In genomic region chr9:19451240-19452087, GRCh38 we compare ENCODE assay signal across 13 cellular contexts. TPM values are rescaled to one million over a fixed set of nuclear protein-coding genes. Genes with fewer than 3 reads are reported as not detected.
DNase-seq lines count a peak whose midpoint lies in the region; ATAC-seq and TF ChIP-seq lines count a peak whose summit lies in the region.
"Had no signal": no experiment of that assay in that cellular context is flagged by ENCODE, and none has a peak within 500 bp of the region (broad histone marks: within the 10 kb centered on the region; RNA-seq: fewer than 3 reads in every experiment).

No MANE protein-coding gene starts in this region.

- H3K4me3 Mint-ChIP-seq in neural progenitor cell, result no peak overlapping the region
- H3K4me3 Mint-ChIP-seq: activated CD4-positive, alpha-beta T cell treated with anti-CD3 and anti-CD28 coated beads for 36 hours had no signal

- H3K4me1 Mint-ChIP-seq in neural progenitor cell, result peaks cover 4% of the 10 kb centered on the region
- H3K4me1 Mint-ChIP-seq: activated CD4-positive, alpha-beta T cell treated with anti-CD3 and anti-CD28 coated beads for 36 hours had no signal

- TF ChIP-seq CTCF in OCI-LY7 (conservative IDR thresholded peaks at IDR 0.05; ENCODE audit: low read length), result no peak
- TF ChIP-seq CTCF in neural progenitor cell (IDR thresholded peaks at IDR 0.05), result no peak

- H3F3A ChIP-seq in neural progenitor cell (ENCODE audit: low read depth), result peaks cover 9% of the 10 kb centered on the region

- no peaks in the 10 kb centered on the region for H3K36me3 ChIP-seq in OCI-LY7 (ENCODE audit: insufficient read depth, low read length)
- H3K36me3 ChIP-seq in neural progenitor cell, result no peaks in the 10 kb centered on the region

- no peak overlapping the region for H3K27ac Mint-ChIP-seq in neural progenitor cell
- H3K27ac Mint-ChIP-seq: activated CD4-positive, alpha-beta T cell treated with anti-CD3 and anti-CD28 coated beads for 36 hours had no signal

- no peak overlapping the region for H3K9ac ChIP-seq in neural progenitor cell

- POLR2A ChIA-PET in OCI-LY7 (lab: Charles Lee), result interaction anchor here (0.6 kb wide), 1 partner anchor 387 kb away, joined by 3 read pairs; no protein-coding TSS in a partner anchor

- H3K4me2 ChIP-seq in OCI-LY7 (ENCODE audit: low read length) (peak overlapping the region; percentile 10; the same call in 1 of the 2 replicates), neural progenitor cell (no peak overlapping the region)

- intact Hi-C loops in OCI-LY7 (cut with micrococcal nuclease; ENCODE audit: unreplicated experiment), result no loop called here

- H4K20me1 ChIP-seq in OCI-LY7 (ENCODE audit: insufficient read depth, low read length) (no peaks in the 10 kb centered on the region), neural progenitor cell (ENCODE audit: low read depth) (no peaks in the 10 kb centered on the region)

- H2AFZ ChIP-seq in OCI-LY7 (ENCODE audit: low read length) (peak overlapping the region; percentile 31; the same call in 1 of the 2 replicates), neural progenitor cell (replicated peaks) (no peak overlapping the region)

- H3K79me2 ChIP-seq in OCI-LY7 (ENCODE audit: insufficient read depth, low read depth, low read length) (no peaks in the 10 kb centered on the region), neural progenitor cell (ENCODE audit: low read depth) (no peaks in the 10 kb centered on the region)

- H3K4me1 ChIP-seq in OCI-LY7 (ENCODE audit: insufficient read depth, low read length, poor library complexity, severe bottlenecking), result no peaks in the 10 kb centered on the region
- H3K4me1 ChIP-seq in neural progenitor cell, result peaks cover 9% of the 10 kb centered on the region

- H3K36me3 Mint-ChIP-seq in neural progenitor cell, result no peaks in the 10 kb centered on the region

- H3K9me2 ChIP-seq in OCI-LY7 (ENCODE audit: insufficient read depth, low read length), result no peaks in the 10 kb centered on the region

- ATAC-seq in GM18517 (IDR thresholded peaks at IDR 0.05; ENCODE audit: unreplicated experiment) (peak; percentile 97), GM21515 (IDR thresholded peaks at IDR 0.05; ENCODE audit: unreplicated experiment) (peak; percentile 92), HG03060 (IDR thresholded peaks at IDR 0.05; ENCODE audit: low read depth, unreplicated experiment) (peak; percentile 89)
- no peak for ATAC-seq in stimulated activated naive CD8-positive, alpha-beta T cell treated with anti-CD3 and anti-CD28 coated beads, Interleukin-15, Interleukin-2, amounts not matched to agents 100 U/mL and 50 U/mL, for 24 hours
- ATAC-seq: activated CD4-positive, alpha-beta T cell treated with anti-CD3 and anti-CD28 coated beads for 36 hours; left ventricle myocardium superior had no signal

- CTCF ChIA-PET in OCI-LY7 (lab: Charles Lee; ENCODE audit: unreplicated experiment), result interaction anchor here (1.3 kb wide), 1 partner anchor 14 kb away, joined by 3 read pairs; no protein-coding TSS in a partner anchor

- H3K27me3 Mint-ChIP-seq in neural progenitor cell (ENCODE audit: insufficient read depth, low read depth), result no peaks in the 10 kb centered on the region
- H3K27me3 Mint-ChIP-seq: activated CD4-positive, alpha-beta T cell treated with anti-CD3 and anti-CD28 coated beads for 36 hours had no signal

- H3K27ac ChIP-seq in OCI-LY7 (ENCODE audit: low read depth, low read length, poor library complexity, severe bottlenecking) (no peak overlapping the region), neural progenitor cell (no peak overlapping the region)

- no peaks in the 10 kb centered on the region for H3K9me3 Mint-ChIP-seq in neural progenitor cell

- H3K9me3 ChIP-seq in OCI-LY7 (ENCODE audit: low read length) (no peaks in the 10 kb centered on the region), neural progenitor cell (ENCODE audit: low read depth) (no peaks in the 10 kb centered on the region)

- no peaks in the 10 kb centered on the region for H3K27me3 ChIP-seq in neural progenitor cell

- H3K4me3 ChIP-seq in OCI-LY7 (ENCODE audit: low read depth, low read length, poor library complexity, severe bottlenecking) (no peak overlapping the region), neural progenitor cell (no peak overlapping the region)

- no peak for DNase-seq in OCI-LY7 (ENCODE audit: low spot score)
- no peak for DNase-seq in NCI-H774 (lab: John Stamatoyannopoulos, UW)
- DNase-seq in stimulated activated naive CD8-positive, alpha-beta T cell treated with anti-CD3 and anti-CD28 coated beads, Interleukin-15, Interleukin-2, amounts not matched to agents 100 U/mL and 50 U/mL, for 24 hours, result no peak
- DNase-seq in neural progenitor cell (ENCODE audit: low spot score), result no peak
- DNase-seq in KG1 (lab: John Stamatoyannopoulos, UW), result no peak
- DNase-seq: activated CD4-positive, alpha-beta T cell treated with anti-CD3 and anti-CD28 coated beads for 36 hours; C1 segment of cervical spinal cord; left ventricle myocardium superior; NCI-H2081 treated with DMSO at 0.1 percent for 48 hours; retina had no signal

- BruUV-seq in OCI-LY7 (replicated peaks; lab: Mats Ljungman, UMichigan), result no TSS peak

RNA-seq across cellular contexts. Expression of gene ACER2, which starts 42.7 kb away (rescaled TPM):
- total RNA-seq in OCI-LY7 (2014; rRNA removed; shearing (Covaris generic)), result 1.4 and 1.6 TPM in 2 replicates
- 1.8 and 2.7 TPM in 2 replicates for total RNA-seq in OCI-LY7 (2022)
- 5.6 and 8.1 TPM in 2 replicates for total RNA-seq in neural progenitor cell (ENCODE audit: low replicate concordance)
